ENCODE assay signal across 28 cellular contexts in genomic region chr3:89740029-89740880, GRCh38.
"Had no signal": no experiment of that assay in that cellular context is flagged by ENCODE, and none has a peak within 500 bp of the region (broad histone marks: within the 10 kb centered on the region; RNA-seq: fewer than 3 reads in every experiment).

No MANE protein-coding gene starts in this region.

- H3K4me3 Mint-ChIP-seq: activated CD4-positive, alpha-beta memory T cell treated with anti-CD3 and anti-CD28 coated beads, Interleukin-2, amount 10 ng/mL, durations not matched to agents 7 days and 5 days; activated CD4-positive, alpha-beta T cell treated with anti-CD3 and anti-CD28 coated beads, Interleukin-2, amount 10 ng/mL, durations not matched to agents 24 days and 14 days; activated naive CD4-positive, alpha-beta T cell treated with anti-CD3 and anti-CD28 coated beads for 36 hours; activated T-cell treated with anti-CD3 and anti-CD28 coated beads, Interleukin-2, amount 50 U/mL, for 72 hours; endodermal cell; naive thymus-derived CD4-positive, alpha-beta T cell; stimulated activated naive CD8-positive, alpha-beta T cell treated with anti-CD3 and anti-CD28 coated beads, Interleukin-15, Interleukin-2, amounts not matched to agents 100 ng/mL and 50 ng/mL, for 24 hours; T-cell; T-helper 2 cell treated with Interferon-gamma antibody and Interleukin-4, amounts not matched to agents 5 μg/mL and 100 μg/mL, for 36 hours had no signal

- H3K36me3 Mint-ChIP-seq: naive thymus-derived CD4-positive, alpha-beta T cell; T-cell had no signal

- H3K4me3 ChIP-seq: coronary artery, lower lobe of right lung, mucosa of descending colon, ovary, psoas muscle, thyroid gland had no signal

- DNase-seq: activated CD4-positive, alpha-beta memory T cell treated with anti-CD3 and anti-CD28 coated beads, Interleukin-2, amount 10 ng/mL, durations not matched to agents 7 days and 5 days; activated CD4-positive, alpha-beta T cell treated with anti-CD3 and anti-CD28 coated beads, Interleukin-2, amount 10 ng/mL, durations not matched to agents 24 days and 14 days; activated effector memory CD4-positive, alpha-beta T cell treated with Interleukin-2 at 50 U/mL for 16 hours; activated naive CD4-positive, alpha-beta T cell treated with anti-CD3 and anti-CD28 coated beads for 36 hours; activated T-cell treated with anti-CD3 and anti-CD28 coated beads, Interleukin-2, amount 50 U/mL, for 72 hours; amygdala; cerebellar nuclear complex; endodermal cell; foreskin keratinocyte; hippocampal formation; kidney glomerular epithelial cell; lower lobe of right lung; mesendoderm; mucosa of descending colon; naive thymus-derived CD4-positive, alpha-beta T cell; ovary; psoas muscle; right cardiac atrium; stimulated activated CD4-positive, alpha-beta T cell treated with anti-CD3 and anti-CD28 coated beads, Interleukin-1b, Interleukin-23, amount 100 ng/mL, for 48 hours; substantia nigra; T-cell; thyroid gland had no signal

- H3K4me1 Mint-ChIP-seq: activated CD4-positive, alpha-beta memory T cell treated with anti-CD3 and anti-CD28 coated beads, Interleukin-2, amount 10 ng/mL, durations not matched to agents 7 days and 5 days; activated CD4-positive, alpha-beta T cell treated with anti-CD3 and anti-CD28 coated beads, Interleukin-2, amount 10 ng/mL, durations not matched to agents 24 days and 14 days; naive thymus-derived CD4-positive, alpha-beta T cell; T-cell had no signal

- H3K9me3 ChIP-seq: lower lobe of right lung, mucosa of descending colon, ovary, psoas muscle, thyroid gland had no signal

- H3K27ac ChIP-seq: epithelial cell of prostate, foreskin keratinocyte, lower lobe of right lung, ovary, psoas muscle, VCaP had no signal

- H3K9me3 Mint-ChIP-seq: activated CD4-positive, alpha-beta T cell treated with anti-CD3 and anti-CD28 coated beads, Interleukin-2, amount 10 ng/mL, durations not matched to agents 24 days and 14 days; endodermal cell had no signal

- H3K27ac Mint-ChIP-seq: activated CD4-positive, alpha-beta memory T cell treated with anti-CD3 and anti-CD28 coated beads, Interleukin-2, amount 10 ng/mL, durations not matched to agents 7 days and 5 days; activated CD4-positive, alpha-beta T cell treated with anti-CD3 and anti-CD28 coated beads, Interleukin-2, amount 10 ng/mL, durations not matched to agents 24 days and 14 days; activated naive CD4-positive, alpha-beta T cell treated with anti-CD3 and anti-CD28 coated beads for 36 hours; activated T-cell treated with anti-CD3 and anti-CD28 coated beads, Interleukin-2, amount 50 U/mL, for 72 hours; endodermal cell; naive thymus-derived CD4-positive, alpha-beta T cell; stimulated activated naive CD8-positive, alpha-beta T cell treated with anti-CD3 and anti-CD28 coated beads, Interleukin-15, Interleukin-2, amounts not matched to agents 100 ng/mL and 50 ng/mL, for 24 hours; T-cell; T-helper 2 cell treated with Interferon-gamma antibody and Interleukin-4, amounts not matched to agents 5 μg/mL and 100 μg/mL, for 36 hours had no signal

- H3K27me3 ChIP-seq: foreskin keratinocyte, thyroid gland had no signal

- H3K27me3 Mint-ChIP-seq: activated CD4-positive, alpha-beta memory T cell treated with anti-CD3 and anti-CD28 coated beads, Interleukin-2, amount 10 ng/mL, durations not matched to agents 7 days and 5 days; activated CD4-positive, alpha-beta T cell treated with anti-CD3 and anti-CD28 coated beads, Interleukin-2, amount 10 ng/mL, durations not matched to agents 24 days and 14 days; naive thymus-derived CD4-positive, alpha-beta T cell; stimulated activated naive CD8-positive, alpha-beta T cell treated with anti-CD3 and anti-CD28 coated beads, Interleukin-15, Interleukin-2, amounts not matched to agents 100 ng/mL and 50 ng/mL, for 24 hours; T-cell had no signal

- H3K36me3 ChIP-seq: lower lobe of right lung, ovary, thyroid gland had no signal

- H3K4me1 ChIP-seq: foreskin keratinocyte, lower lobe of right lung, psoas muscle, thyroid gland had no signal

- ATAC-seq: activated CD4-positive, CD25-positive, alpha-beta regulatory T cell treated with anti-CD3 and anti-CD28 coated beads, Interleukin-2, amount 50 U/mL, for 24 hours; activated T-cell treated with anti-CD3 and anti-CD28 coated beads, Interleukin-2, amount 50 U/mL, for 72 hours; foreskin keratinocyte; lower lobe of right lung; mucosa of descending colon; naive thymus-derived CD4-positive, alpha-beta T cell; psoas muscle; T-cell had no signal
